Comparison of ENCODE assay signal across 12 cellular contexts in genomic region chr4:3521621-3522325, GRCh38. TPM values are rescaled to one million over a fixed set of nuclear protein-coding genes. Genes with fewer than 3 reads are reported as not detected.
"Had no signal": no experiment of that assay in that cellular context is flagged by ENCODE, and none has a peak within 500 bp of the region (broad histone marks: within the 10 kb centered on the region; RNA-seq: fewer than 3 reads in every experiment).

No MANE protein-coding gene starts in this region.

- ATAC-seq: effector memory CD8-positive, alpha-beta T cell; left colon; stimulated activated naive B cell treated with anti-CD40 and anti-IgM and Interleukin-4, amounts not matched to agents 10 μg/mL and 1 μg/mL and 100 μg/mL, for 72 hours; T-helper 17 cell had no signal

- H3K9me3 Mint-ChIP-seq: activated B cell treated with CpG ODN at 0.5 μM for 24 hours; effector memory CD8-positive, alpha-beta T cell; stimulated activated naive B cell treated with anti-CD40 and anti-IgM and Interleukin-4, amounts not matched to agents 10 μg/mL and 1 μg/mL and 100 μg/mL, for 72 hours had no signal

- DNase-seq: activated B cell treated with CpG ODN at 0.5 μM for 24 hours; activated gamma-delta T cell; activated T-cell treated with anti-CD3 and anti-CD28 coated beads, Interleukin-2, amount 50 U/mL, for 1 hour; effector memory CD8-positive, alpha-beta T cell; erythroblast; mesenchymal stem cell; SHP77; stimulated activated naive B cell treated with anti-CD40 and anti-IgM and Interleukin-4, amounts not matched to agents 10 μg/mL and 1 μg/mL and 100 μg/mL, for 72 hours had no signal

- H3K27ac Mint-ChIP-seq: activated B cell treated with CpG ODN at 0.5 μM for 24 hours; effector memory CD8-positive, alpha-beta T cell; stimulated activated naive B cell treated with anti-CD40 and anti-IgM and Interleukin-4, amounts not matched to agents 10 μg/mL and 1 μg/mL and 100 μg/mL, for 72 hours; T-helper 17 cell had no signal

- H3K4me3 Mint-ChIP-seq: activated B cell treated with CpG ODN at 0.5 μM for 24 hours; effector memory CD8-positive, alpha-beta T cell; stimulated activated naive B cell treated with anti-CD40 and anti-IgM and Interleukin-4, amounts not matched to agents 10 μg/mL and 1 μg/mL and 100 μg/mL, for 72 hours; T-helper 17 cell had no signal

- H3K27me3 Mint-ChIP-seq: activated B cell treated with CpG ODN at 0.5 μM for 24 hours; effector memory CD8-positive, alpha-beta T cell; stimulated activated naive B cell treated with anti-CD40 and anti-IgM and Interleukin-4, amounts not matched to agents 10 μg/mL and 1 μg/mL and 100 μg/mL, for 72 hours; T-helper 17 cell had no signal

RNA-seq across cellular contexts. Expression of gene DOK7, which starts 58.7 kb away (rescaled TPM):
- total RNA-seq: smooth muscle cell, subcutaneous adipose tissue, T-helper 17 cell had no signal
